ENCODE assay signal across 7 cellular contexts in genomic region chr22:11703588-11703987, GRCh38.
A peak's percentile ranks its signal among the peaks of the same experiment; 100 is the strongest.
DNase-seq lines count a peak whose midpoint lies in the region; ATAC-seq and TF ChIP-seq lines count a peak whose summit lies in the region.
"Not testable (repeated sequence)": the region's sequence is repeated elsewhere in the genome, so short reads cannot be mapped to it uniquely, and the experiment has no call there.

No MANE protein-coding gene starts in this region.

- DNase-seq in HT1080 (ENCODE audit: low read depth): peak; percentile 0
- peak; percentile 0 for DNase-seq in SK-N-DZ (ENCODE audit: low spot score)
- DNase-seq in ecto neural progenitor cell (ENCODE audit: low spot score): peak; percentile 14
- peak in 3 of 5 donors; percentile 8 to 35 (median 17) for DNase-seq in heart left ventricle
- peak; percentile 0 for DNase-seq in left kidney (ENCODE audit: low read depth, low spot score)
- DNase-seq in posterior cingulate gyrus: peak in 6 of 10 donors; percentile 2 to 77 (median 34)
- peak; percentile 13 to 18 for DNase-seq in upper lobe of left lung

- intact Hi-C loops in heart left ventricle (cut with DNase I); posterior cingulate gyrus (cut with DNase I): not testable (repeated sequence)

- H3K27ac ChIP-seq in heart left ventricle, upper lobe of left lung: not testable (repeated sequence)

- ATAC-seq in heart left ventricle; upper lobe of left lung (ENCODE audit: low FRiP score in 2 of 2): not testable (repeated sequence)

- not testable (repeated sequence) for H3K4me1 ChIP-seq in heart left ventricle, upper lobe of left lung

- not testable (repeated sequence) for TF ChIP-seq CTCF in heart left ventricle (IDR thresholded peaks at IDR 0.05); upper lobe of left lung (IDR thresholded peaks at IDR 0.05)

- H3K9me3 ChIP-seq in heart left ventricle, upper lobe of left lung: not testable (repeated sequence)

- not testable (repeated sequence) for TF ChIP-seq POLR2A in heart left ventricle (IDR thresholded peaks at IDR 0.05); upper lobe of left lung (IDR thresholded peaks at IDR 0.05)

- H3K27me3 ChIP-seq in heart left ventricle, upper lobe of left lung: not testable (repeated sequence)

- TF ChIP-seq EP300 in upper lobe of left lung (IDR thresholded peaks at IDR 0.05): not testable (repeated sequence)

- H3K36me3 ChIP-seq in heart left ventricle, upper lobe of left lung: not testable (repeated sequence)

- 55 to 71% (median 63%) methylated on average over 6 to 12 of the region's 14 CpGs for WGBS in heart left ventricle, 4 donors
- WGBS in upper lobe of left lung, 2 donors: 61 to 65% methylated on average over 11 of the region's 14 CpGs

- H3K4me3 ChIP-seq in heart left ventricle, upper lobe of left lung: not testable (repeated sequence)
